ENCODE assay signal across 7 cellular contexts in the genomic region with DNA sequence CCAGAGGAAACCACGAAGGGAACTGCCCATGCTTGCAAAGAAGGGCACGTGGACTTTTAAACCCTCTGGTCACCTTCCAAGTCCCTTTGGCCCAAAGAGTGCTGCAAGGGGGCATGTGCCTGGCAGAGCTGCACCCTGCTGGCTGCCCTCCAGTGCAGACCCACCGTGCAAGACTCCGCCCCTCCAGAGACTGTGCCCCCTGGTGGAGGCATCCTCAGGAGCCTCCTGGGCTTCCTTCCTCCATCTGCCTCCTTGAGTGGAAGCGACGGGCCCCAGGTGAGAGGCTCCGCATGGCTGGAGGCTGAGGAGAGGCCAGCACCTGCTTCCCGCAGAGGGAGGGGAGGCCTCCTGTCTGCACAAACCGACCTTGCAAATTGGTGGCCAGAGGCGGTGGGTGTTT.
A peak's percentile ranks its signal among the peaks of the same experiment; 100 is the strongest.
DNase-seq lines count a peak whose midpoint lies in the region; ATAC-seq and TF ChIP-seq lines count a peak whose summit lies in the region.

No MANE protein-coding gene starts in this region.

- peak; percentile 15 for TF ChIP-seq CTCF in foreskin fibroblast (IDR thresholded peaks at IDR 0.05; ENCODE audit: low read depth, low read length)

- no peak overlapping the region for H3K4me3 ChIP-seq in foreskin fibroblast (ENCODE audit: low read depth in 1 of 2, low read length in 2 of 2)

- ATAC-seq in HG02981 (IDR thresholded peaks at IDR 0.05; ENCODE audit: unreplicated experiment): no peak

- DNase-seq in GM19240 (ENCODE audit: insufficient read length, low spot score): peak; percentile 43
- DNase-seq in activated CD4-positive, alpha-beta T cell treated with anti-CD3 and anti-CD28 coated beads, Interleukin-2, amount 50 U/mL, for 1 hour: peak; percentile 34
- no peak for DNase-seq in foreskin fibroblast
- DNase-seq in stimulated activated CD8-positive, alpha-beta memory T cell treated with anti-CD3 and anti-CD28 coated beads, Interleukin-4, amount 100 ng/mL, for 24 hours (ENCODE audit: low read depth): peak; percentile 25
- no peak for DNase-seq in NCI-H1694 (lab: John Stamatoyannopoulos, UW)
- no peak for DNase-seq in NCI-H1092 treated with DMSO at 0.1 percent for 48 hours (lab: John Stamatoyannopoulos, UW)

Comparison
In these comparisons a context has a peak if more than half of its experiments do, and no peak if none do; other contexts are left out.
1. DNase-seq: peak in GM19240 (single experiment), activated CD4-positive, alpha-beta T cell treated with anti-CD3 and anti-CD28 coated beads, Interleukin-2, amount 50 U/mL, for 1 hour (single experiment) and stimulated activated CD8-positive, alpha-beta memory T cell treated with anti-CD3 and anti-CD28 coated beads, Interleukin-4, amount 100 ng/mL, for 24 hours (single experiment); none in foreskin fibroblast (0 of 2), NCI-H1694 (single experiment) and NCI-H1092 treated with DMSO at 0.1 percent for 48 hours (single experiment).